Comparison of ENCODE assay signal across 22 cellular contexts in the genomic region with DNA sequence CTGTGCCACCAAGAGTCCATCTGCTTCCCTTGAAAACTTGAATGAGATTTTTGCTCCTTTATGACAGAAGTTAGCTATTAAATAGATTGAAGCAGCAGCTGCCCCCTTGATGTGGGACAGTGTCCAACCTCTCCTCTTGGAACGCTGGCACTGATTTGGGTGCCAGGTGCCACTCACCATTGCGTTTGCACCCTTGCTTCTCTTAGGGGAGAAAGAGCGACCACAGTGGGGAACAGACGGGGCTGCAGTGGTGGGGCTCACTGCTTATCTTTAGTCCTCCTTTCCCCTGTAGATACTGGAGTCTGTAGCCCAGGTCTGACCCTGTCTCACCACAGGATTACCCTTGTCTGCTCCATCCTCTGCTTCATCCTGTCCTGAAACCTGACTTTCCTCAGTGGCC. TPM values are rescaled to one million over a fixed set of nuclear protein-coding genes. Genes with fewer than 3 reads are reported as not detected.
DNase-seq lines count a peak whose midpoint lies in the region; ATAC-seq and TF ChIP-seq lines count a peak whose summit lies in the region.
"Had no signal": no experiment of that assay in that cellular context is flagged by ENCODE, and none has a peak within 500 bp of the region (broad histone marks: within the 10 kb centered on the region; RNA-seq: fewer than 3 reads in every experiment).

No MANE protein-coding gene starts in this region.

- H3K4me1 Mint-ChIP-seq in CD4-positive, CD25-positive, alpha-beta regulatory T cell, result peaks cover 39 to 77% (median 56%) of the 10 kb centered on the region in 4 donors
- peaks cover 18 to 21% of the 10 kb centered on the region in 2 experiments for H3K4me1 Mint-ChIP-seq in H9
- peaks cover 63% of the 10 kb centered on the region for H3K4me1 Mint-ChIP-seq in central memory CD8-positive, alpha-beta T cell
- peaks cover 31 to 73% (median 64%) of the 10 kb centered on the region in 4 donors for H3K4me1 Mint-ChIP-seq in naive thymus-derived CD8-positive, alpha-beta T cell

- no peak for ATAC-seq in CD4-positive, CD25-positive, alpha-beta regulatory T cell (ENCODE audit: low read depth in 2 of 2)
- no peak for ATAC-seq in central memory CD8-positive, alpha-beta T cell (replicated peaks; ENCODE audit: extremely low read depth, poor library complexity, severe bottlenecking)
- no peak for ATAC-seq in naive thymus-derived CD8-positive, alpha-beta T cell
- ATAC-seq in GM19328 (IDR thresholded peaks at IDR 0.05; ENCODE audit: unreplicated experiment), result no peak
- no peak for ATAC-seq in HG02981 (IDR thresholded peaks at IDR 0.05; ENCODE audit: unreplicated experiment)
- ATAC-seq in GM21360 (IDR thresholded peaks at IDR 0.05; ENCODE audit: unreplicated experiment), result no peak
- ATAC-seq: activated CD8-positive, alpha-beta memory T cell treated with anti-CD3 and anti-CD28 coated beads, Interleukin-2, amount 10 ng/mL, durations not matched to agents 7 days and 5 days; mucosa of descending colon had no signal

- WGBS in H9 (ENCODE audit: extremely low coverage, insufficient read length, low lambda C conversion rate), result no CpG with 5 or more reads among the region's 4 CpGs

- H3K27ac Mint-ChIP-seq in CD4-positive, CD25-positive, alpha-beta regulatory T cell, result peak overlapping the region in 2 of 3 donors; percentile 40 to 67
- H3K27ac Mint-ChIP-seq in H9, result peak overlapping the region in 2 of 3 experiments; percentile 58 to 93; a peak in 5 of 7 replicates
- peak overlapping the region; percentile 75 for H3K27ac Mint-ChIP-seq in central memory CD8-positive, alpha-beta T cell (ENCODE audit: low read depth)
- H3K27ac Mint-ChIP-seq in naive thymus-derived CD8-positive, alpha-beta T cell, result peak overlapping the region in 8 of 10 donors; percentile 57 to 93 (median 72)
- H3K27ac Mint-ChIP-seq: activated B cell treated with CpG ODN at 0.5 μM for 24 hours; activated CD8-positive, alpha-beta memory T cell treated with anti-CD3 and anti-CD28 coated beads, Interleukin-2, amount 10 ng/mL, durations not matched to agents 7 days and 5 days had no signal

- POLR2A ChIA-PET in naive thymus-derived CD8-positive, alpha-beta T cell (lab: Charles Lee), result interaction anchor here (0.7 kb wide), 1 partner anchor 14 kb away, joined by 3 read pairs; no protein-coding TSS in a partner anchor

- H3K79me2 ChIP-seq in H9 (ENCODE audit: insufficient read depth, low read length), result peaks cover 8% of the 10 kb centered on the region; the same call in 1 of the 2 replicates

- H3K27ac ChIP-seq in CD4-positive, CD25-positive, alpha-beta regulatory T cell (ENCODE audit: insufficient read depth, low read length, poor library complexity, severe bottlenecking), result no peak overlapping the region
- H3K27ac ChIP-seq in H9 (ENCODE audit: insufficient read length, low read depth, low read length), result no peak overlapping the region
- H3K27ac ChIP-seq: epithelial cell of prostate, testis had no signal

- no peak overlapping the region for H3K4me3 Mint-ChIP-seq in CD4-positive, CD25-positive, alpha-beta regulatory T cell
- H3K4me3 Mint-ChIP-seq in H9, result no peak overlapping the region
- no peak overlapping the region for H3K4me3 Mint-ChIP-seq in central memory CD8-positive, alpha-beta T cell
- H3K4me3 Mint-ChIP-seq in naive thymus-derived CD8-positive, alpha-beta T cell, result peak overlapping the region in 1 of 10 donors; percentile 25
- H3K4me3 Mint-ChIP-seq: activated B cell treated with CpG ODN at 0.5 μM for 24 hours; activated CD8-positive, alpha-beta memory T cell treated with anti-CD3 and anti-CD28 coated beads, Interleukin-2, amount 10 ng/mL, durations not matched to agents 7 days and 5 days had no signal

- no peak overlapping the region for H2BK5ac ChIP-seq in H9 (ENCODE audit: insufficient read length, low read length)

- H3K14ac ChIP-seq in H9 (ENCODE audit: insufficient read depth, low read length), result no peak overlapping the region

- no peak overlapping the region for H4K91ac ChIP-seq in H9 (ENCODE audit: insufficient read length, low read depth, low read length)

- H3K27me3 Mint-ChIP-seq in CD4-positive, CD25-positive, alpha-beta regulatory T cell, result no peaks in the 10 kb centered on the region
- H3K27me3 Mint-ChIP-seq in H9 (ENCODE audit: low read depth), result no peaks in the 10 kb centered on the region
- no peaks in the 10 kb centered on the region for H3K27me3 Mint-ChIP-seq in central memory CD8-positive, alpha-beta T cell
- no peaks in the 10 kb centered on the region for H3K27me3 Mint-ChIP-seq in naive thymus-derived CD8-positive, alpha-beta T cell
- H3K27me3 Mint-ChIP-seq: activated B cell treated with CpG ODN at 0.5 μM for 24 hours; activated CD8-positive, alpha-beta memory T cell treated with anti-CD3 and anti-CD28 coated beads, Interleukin-2, amount 10 ng/mL, durations not matched to agents 7 days and 5 days had no signal

- DNase-seq in CD4-positive, CD25-positive, alpha-beta regulatory T cell, result no peak
- DNase-seq in H9 (no peak), BE2C (no peak)
- DNase-seq in central memory CD8-positive, alpha-beta T cell (ENCODE audit: low spot score in 2 of 2), result no peak
- no peak for DNase-seq in naive thymus-derived CD8-positive, alpha-beta T cell
- DNase-seq: activated B cell treated with CpG ODN at 0.5 μM for 24 hours; activated CD8-positive, alpha-beta memory T cell treated with anti-CD3 and anti-CD28 coated beads, Interleukin-2, amount 10 ng/mL, durations not matched to agents 7 days and 5 days; cortex of kidney; H7; Karpas-422; left cardiac atrium; mucosa of descending colon; NCI-H1105 treated with DMSO at 0.1 percent for 48 hours; NCI-H526; OCI-M1; SIG-M5; stimulated activated CD8-positive, alpha-beta memory T cell treated with anti-CD3 and anti-CD28 coated beads, Interleukin-4, amount 100 ng/mL, for 48 hours; testis had no signal

- H3K9me3 ChIP-seq in CD4-positive, CD25-positive, alpha-beta regulatory T cell (ENCODE audit: control insufficient read depth in 2 of 2, low read length in 2 of 2), result no peaks in the 10 kb centered on the region
- H3K9me3 ChIP-seq in H9 (ENCODE audit: control insufficient read depth, low read depth, low read length) (no peaks in the 10 kb centered on the region), BE2C (no peaks in the 10 kb centered on the region)
- H3K9me3 ChIP-seq: mucosa of descending colon, testis had no signal

- H3K4me1 ChIP-seq in CD4-positive, CD25-positive, alpha-beta regulatory T cell (ENCODE audit: control insufficient read depth, insufficient read depth, low read length, poor library complexity, severe bottlenecking), result peaks cover 22% of the 10 kb centered on the region
- no peaks in the 10 kb centered on the region for H3K4me1 ChIP-seq in H9 (ENCODE audit: insufficient read depth, low read length)
- H3K4me1 ChIP-seq in BE2C, result no peaks in the 10 kb centered on the region

- H3K9ac ChIP-seq in H9 (ENCODE audit: extremely low read depth, insufficient read length, low read length), result no peak overlapping the region

- H3K27me3 ChIP-seq in CD4-positive, CD25-positive, alpha-beta regulatory T cell (ENCODE audit: control insufficient read depth, insufficient read depth, low read length), result no peaks in the 10 kb centered on the region
- H3K27me3 ChIP-seq in H9 (ENCODE audit: insufficient read depth, low read length), result no peaks in the 10 kb centered on the region
- H3K27me3 ChIP-seq in BE2C, result no peaks in the 10 kb centered on the region
- H3K27me3 ChIP-seq: testis had no signal

- H3K4me3 ChIP-seq in CD4-positive, CD25-positive, alpha-beta regulatory T cell (ENCODE audit: low read depth, low read length), result no peak overlapping the region
- no peak overlapping the region for H3K4me3 ChIP-seq in BE2C (ENCODE audit: low read depth, low read length)
- H3K4me3 ChIP-seq: mucosa of descending colon, testis had no signal

- no peaks in the 10 kb centered on the region for H4K20me1 ChIP-seq in H9 (ENCODE audit: control insufficient read depth, insufficient read depth, insufficient read length)

- no peak overlapping the region for H3K4ac ChIP-seq in H9 (ENCODE audit: low read depth, low read length)

- no peak overlapping the region for H2AK5ac ChIP-seq in H9 (ENCODE audit: insufficient read length, low read length)

- peaks cover 13% of the 10 kb centered on the region for H3K36me3 ChIP-seq in CD4-positive, CD25-positive, alpha-beta regulatory T cell (ENCODE audit: control insufficient read depth, insufficient read depth, low read length)
- H3K36me3 ChIP-seq in BE2C, result peaks cover 12% of the 10 kb centered on the region

- no peak overlapping the region for H4K5ac ChIP-seq in H9 (ENCODE audit: insufficient read length, low read depth, low read length)

- no peak overlapping the region for H3K23ac ChIP-seq in H9 (ENCODE audit: insufficient read length, low read depth, low read length)

- no peak overlapping the region for H3K4me2 ChIP-seq in H9 (ENCODE audit: insufficient read depth, insufficient read length, low read length)

- no peak overlapping the region for H3T11ph ChIP-seq in H9 (ENCODE audit: low read length)

- no peak overlapping the region for H3K18ac ChIP-seq in H9 (ENCODE audit: insufficient read length, low read depth, low read length)

- no peak overlapping the region for H2BK12ac ChIP-seq in H9 (ENCODE audit: insufficient read length, low read depth, low read length)

- H3K36me3 Mint-ChIP-seq in CD4-positive, CD25-positive, alpha-beta regulatory T cell, result peaks cover 12% of the 10 kb centered on the region
- H3K36me3 Mint-ChIP-seq in H9 (ENCODE audit: insufficient read depth in 1 of 3, low read depth in 3 of 3), result peaks cover 4 to 19% (median 14%) of the 10 kb centered on the region in 3 experiments; a peak in 6 of 7 replicates
- H3K36me3 Mint-ChIP-seq in central memory CD8-positive, alpha-beta T cell (ENCODE audit: insufficient read depth), result peaks cover 18% of the 10 kb centered on the region
- peaks cover 0 to 31% (median 4%) of the 10 kb centered on the region in 3 donors for H3K36me3 Mint-ChIP-seq in naive thymus-derived CD8-positive, alpha-beta T cell

- H4K8ac ChIP-seq in H9 (replicated peaks; ENCODE audit: insufficient read length, low read depth, low read length), result no peak overlapping the region

- H3K79me1 ChIP-seq in H9 (ENCODE audit: insufficient read depth, low read depth, low read length, poor library complexity, severe bottlenecking), result peaks cover 2% of the 10 kb centered on the region

- no peaks in the 10 kb centered on the region for H3K23me2 ChIP-seq in H9 (ENCODE audit: insufficient read length, low read depth, low read length, poor library complexity, severe bottlenecking)

- no peak overlapping the region for H3K56ac ChIP-seq in H9 (ENCODE audit: insufficient read length, low read depth, low read length)

- H2BK15ac ChIP-seq in H9 (ENCODE audit: low read depth, low read length), result no peak overlapping the region

- H2BK20ac ChIP-seq in H9 (ENCODE audit: low read depth, low read length, poor library complexity, severe bottlenecking), result no peak overlapping the region

- no peak overlapping the region for H2BK120ac ChIP-seq in H9 (ENCODE audit: low read depth, low read length, poor library complexity, severe bottlenecking)

- TF ChIP-seq CTCF in H9 (conservative IDR thresholded peaks at IDR 0.05) (no peak), BE2C (IDR thresholded peaks at IDR 0.05; ENCODE audit: low read depth, low read length) (no peak)

- H3K9me3 Mint-ChIP-seq in CD4-positive, CD25-positive, alpha-beta regulatory T cell, result no peaks in the 10 kb centered on the region
- no peaks in the 10 kb centered on the region for H3K9me3 Mint-ChIP-seq in H9
- H3K9me3 Mint-ChIP-seq in central memory CD8-positive, alpha-beta T cell, result no peaks in the 10 kb centered on the region
- H3K9me3 Mint-ChIP-seq in naive thymus-derived CD8-positive, alpha-beta T cell, result no peaks in the 10 kb centered on the region
- H3K9me3 Mint-ChIP-seq: activated B cell treated with CpG ODN at 0.5 μM for 24 hours had no signal

- H2AFZ ChIP-seq in H9 (ENCODE audit: low read length), result no peak overlapping the region

RNA-seq across cellular contexts. Expression of gene EP400, which starts 9.4 kb away (rescaled TPM):
- 77.9 TPM for total RNA-seq in CD4-positive, CD25-positive, alpha-beta regulatory T cell
- polyA plus RNA-seq in CD4-positive, CD25-positive, alpha-beta regulatory T cell, result 1 to 10 TPM; 1.2 to 2.1 (median 1.6) TPM
- 53.3 and 61.7 TPM in 2 replicates for total RNA-seq in H9 (2021)
- total RNA-seq in naive thymus-derived CD8-positive, alpha-beta T cell, result 10 to 100 TPM; 80.6 to 82.5 TPM
- polyA plus RNA-seq in naive thymus-derived CD8-positive, alpha-beta T cell, result 1 to 10 TPM; 1.1 to 3.4 (median 2.0) TPM
- polyA plus RNA-seq in BE2C (2012; ENCODE audit: insufficient read depth, insufficient read length, low read depth), result 50.5 TPM

RNA-seq across cellular contexts. Expression of gene PUS1, which starts 30.1 kb away (rescaled TPM):
- total RNA-seq in CD4-positive, CD25-positive, alpha-beta regulatory T cell, result 26.0 TPM
- polyA plus RNA-seq in CD4-positive, CD25-positive, alpha-beta regulatory T cell, result 10 to 100 TPM; 14.0 to 18.6 (median 17.3) TPM
- total RNA-seq in H9 (2021), result 116 and 117 TPM in 2 replicates
- total RNA-seq in naive thymus-derived CD8-positive, alpha-beta T cell, result 10 to 100 TPM; 56.9 to 57.0 TPM
- 10 to 100 TPM; 16.9 to 35.1 (median 17.5) TPM for polyA plus RNA-seq in naive thymus-derived CD8-positive, alpha-beta T cell
- 128 TPM for polyA plus RNA-seq in BE2C (2012; ENCODE audit: insufficient read depth, insufficient read length, low read depth)
